In genomic region chr10:132433671-132434340, GRCh38 we compare ENCODE assay signal across 17 cellular contexts. TPM values are rescaled to one million over a fixed set of nuclear protein-coding genes. Genes with fewer than 3 reads are reported as not detected.
DNase-seq lines count a peak whose midpoint lies in the region; ATAC-seq and TF ChIP-seq lines count a peak whose summit lies in the region.
"Had no signal": no experiment of that assay in that cellular context is flagged by ENCODE, and none has a peak within 500 bp of the region (broad histone marks: within the 10 kb centered on the region; RNA-seq: fewer than 3 reads in every experiment).

No MANE protein-coding gene starts in this region.

- H3K36me3 Mint-ChIP-seq in MCF 10A (ENCODE audit: insufficient read depth, unreplicated experiment) (no peaks in the 10 kb centered on the region), HFFc6 (ENCODE audit: low read depth) (no peaks in the 10 kb centered on the region)
- H3K36me3 Mint-ChIP-seq in activated naive CD8-positive, alpha-beta T cell treated with anti-CD3 and anti-CD28 coated beads, Interleukin-2, amount 10 ng/mL, durations not matched to agents 7 days and 5 days: no peaks in the 10 kb centered on the region
- H3K36me3 Mint-ChIP-seq: stimulated activated memory B cell treated with anti-CD40 and anti-IgM and Interleukin-4, amounts not matched to agents 10 μg/mL and 1 μg/mL and 100 μg/mL, for 72 hours had no signal

- no peaks in the 10 kb centered on the region for H3K79me2 ChIP-seq in mammary epithelial cell (ENCODE audit: insufficient read depth, low read length)

- peaks cover 4% of the 10 kb centered on the region for H3K79me1 ChIP-seq in neuronal stem cell (ENCODE audit: low read depth, low read length)

- POLR2A ChIA-PET in MCF 10A (lab: Yijun Ruan, JAX): no interaction called here
- POLR2A ChIA-PET in activated naive CD8-positive, alpha-beta T cell treated with anti-CD3 and anti-CD28 coated beads, Interleukin-2, amount 10 ng/mL, durations not matched to agents 7 days and 5 days (lab: Charles Lee): interaction anchor here (0.8 to 1.0 kb wide), 2 partner anchors 10 to 16 kb away, joined by 3 read pairs; no protein-coding TSS in a partner anchor

- H2AK5ac ChIP-seq in neuronal stem cell (ENCODE audit: low read depth, low read length): peak overlapping the region; percentile 81

- H3K9me3 Mint-ChIP-seq in MCF 10A (ENCODE audit: unreplicated experiment): no peaks in the 10 kb centered on the region
- H3K9me3 Mint-ChIP-seq in activated naive CD8-positive, alpha-beta T cell treated with anti-CD3 and anti-CD28 coated beads, Interleukin-2, amount 10 ng/mL, durations not matched to agents 7 days and 5 days: no peaks in the 10 kb centered on the region
- H3K9me3 Mint-ChIP-seq in HFFc6: no peaks in the 10 kb centered on the region
- H3K9me3 Mint-ChIP-seq: stimulated activated memory B cell treated with anti-CD40 and anti-IgM and Interleukin-4, amounts not matched to agents 10 μg/mL and 1 μg/mL and 100 μg/mL, for 72 hours had no signal

- no peak overlapping the region for H3K27ac Mint-ChIP-seq in MCF 10A (ENCODE audit: low read depth, unreplicated experiment)
- peak overlapping the region; percentile 56 for H3K27ac Mint-ChIP-seq in activated naive CD8-positive, alpha-beta T cell treated with anti-CD3 and anti-CD28 coated beads, Interleukin-2, amount 10 ng/mL, durations not matched to agents 7 days and 5 days
- no peak overlapping the region for H3K27ac Mint-ChIP-seq in HFFc6
- H3K27ac Mint-ChIP-seq: stimulated activated memory B cell treated with anti-CD40 and anti-IgM and Interleukin-4, amounts not matched to agents 10 μg/mL and 1 μg/mL and 100 μg/mL, for 72 hours had no signal

- H3K27ac ChIP-seq in mammary epithelial cell (ENCODE audit: insufficient read depth, low read depth, low read length): no peak overlapping the region
- peak overlapping the region; percentile 26 for H3K27ac ChIP-seq in KOPT-K1 (ENCODE audit: low read depth, low read length, poor library complexity, severe bottlenecking)
- no peak overlapping the region for H3K27ac ChIP-seq in neuronal stem cell (replicated peaks; ENCODE audit: low read length)
- H3K27ac ChIP-seq in Peyer's patch: no peak overlapping the region
- H3K27ac ChIP-seq: body of pancreas, left ventricle myocardium inferior, SK-N-MC, tibial nerve had no signal

- H3K23ac ChIP-seq in neuronal stem cell (ENCODE audit: low read depth, low read length, poor library complexity): peak overlapping the region; percentile 93

- H3K9me3 ChIP-seq in mammary epithelial cell (replicated peaks; ENCODE audit: insufficient read depth, low read length) (no peaks in the 10 kb centered on the region), KOPT-K1 (ENCODE audit: insufficient read depth, low read length, poor library complexity, severe bottlenecking) (no peaks in the 10 kb centered on the region), neuronal stem cell (replicated peaks in 1 of 2; ENCODE audit: control insufficient read depth in 2 of 2, insufficient read depth in 1 of 2, low read depth in 1 of 2, low read length in 2 of 2) (no peaks in the 10 kb centered on the region), Peyer's patch (no peaks in the 10 kb centered on the region)
- H3K9me3 ChIP-seq: body of pancreas, left ventricle myocardium inferior, tibial nerve had no signal

- H3K9ac ChIP-seq in mammary epithelial cell (ENCODE audit: insufficient read depth, low read length) (no peak overlapping the region), neuronal stem cell (ENCODE audit: low read depth, low read length, poor library complexity) (no peak overlapping the region)

- peak overlapping the region; percentile 89 for H2BK15ac ChIP-seq in neuronal stem cell (ENCODE audit: low read length)

- H3K14ac ChIP-seq in neuronal stem cell (ENCODE audit: low read length): peak overlapping the region; percentile 71

- H2BK5ac ChIP-seq in neuronal stem cell (ENCODE audit: low read length): no peak overlapping the region

- H2BK120ac ChIP-seq in neuronal stem cell (ENCODE audit: low read depth, low read length): no peak overlapping the region

- DNase-seq in mammary epithelial cell: no peak
- DNase-seq in MCF 10A (ENCODE audit: unreplicated experiment): no peak
- DNase-seq in activated naive CD8-positive, alpha-beta T cell treated with anti-CD3 and anti-CD28 coated beads, Interleukin-2, amount 10 ng/mL, durations not matched to agents 7 days and 5 days: no peak
- DNase-seq in neuronal stem cell (ENCODE audit: low spot score): no peak
- no peak for DNase-seq in Peyer's patch
- DNase-seq in NCI-H1417 treated with DMSO at 0.1 percent for 48 hours (lab: John Stamatoyannopoulos, UW): no peak
- DNase-seq in HFFc6: no peak
- DNase-seq: NCI-H1694, NCI-H774, occipital lobe, retina had no signal

- 93% methylated on average over 19 of the region's 21 CpGs for WGBS in mammary epithelial cell (ENCODE audit: low coverage, missing lambda C conversion rate)
- no CpG with 5 or more reads among the region's 21 CpGs for WGBS in neuronal stem cell (ENCODE audit: extremely low coverage in 2 of 2, insufficient read length in 2 of 2, insufficient replicate concordance in 1 of 2), 2 donors

- intact Hi-C loops in mammary epithelial cell (cut with micrococcal nuclease): no loop called here
- intact Hi-C loops in MCF 10A (cut with micrococcal nuclease): no loop called here

- H3K27me3 ChIP-seq in mammary epithelial cell (ENCODE audit: insufficient read depth, low read length) (no peaks in the 10 kb centered on the region), neuronal stem cell (ENCODE audit: control insufficient read depth in 3 of 3, insufficient read depth in 3 of 3, low read depth in 1 of 3, low read length in 3 of 3) (no peaks in the 10 kb centered on the region), Peyer's patch (no peaks in the 10 kb centered on the region)
- H3K27me3 ChIP-seq: body of pancreas, tibial nerve had no signal

- H3K4me3 Mint-ChIP-seq in MCF 10A (ENCODE audit: unreplicated experiment) (no peak overlapping the region), HFFc6 (no peak overlapping the region)
- H3K4me3 Mint-ChIP-seq in activated naive CD8-positive, alpha-beta T cell treated with anti-CD3 and anti-CD28 coated beads, Interleukin-2, amount 10 ng/mL, durations not matched to agents 7 days and 5 days: no peak overlapping the region

- H4K8ac ChIP-seq in neuronal stem cell (ENCODE audit: low read depth, low read length): no peak overlapping the region

- H3K4me1 ChIP-seq in mammary epithelial cell (ENCODE audit: insufficient read depth, low read length): no peaks in the 10 kb centered on the region
- H3K4me1 ChIP-seq in neuronal stem cell (ENCODE audit: control insufficient read depth in 2 of 2, insufficient read depth in 1 of 2, low read depth in 1 of 2, low read length in 2 of 2): peaks cover 0 to 9% of the 10 kb centered on the region in 2 donors
- peaks cover 0 to 5% (median 0%) of the 10 kb centered on the region in 4 donors for H3K4me1 ChIP-seq in Peyer's patch

- H4K20me1 ChIP-seq in mammary epithelial cell (ENCODE audit: insufficient read depth, low read length): no peaks in the 10 kb centered on the region

- H3K4me1 Mint-ChIP-seq in MCF 10A (ENCODE audit: insufficient read depth, unreplicated experiment) (no peaks in the 10 kb centered on the region), HFFc6 (ENCODE audit: low read depth) (no peaks in the 10 kb centered on the region)
- peaks cover 10% of the 10 kb centered on the region for H3K4me1 Mint-ChIP-seq in activated naive CD8-positive, alpha-beta T cell treated with anti-CD3 and anti-CD28 coated beads, Interleukin-2, amount 10 ng/mL, durations not matched to agents 7 days and 5 days

- dilution Hi-C loops in mammary epithelial cell (cut with HindIII; ENCODE audit: low sequenced_read_pairs): no loop called here

- H3K4ac ChIP-seq in neuronal stem cell (ENCODE audit: low read length): no peak overlapping the region

- no peak overlapping the region for H4K91ac ChIP-seq in neuronal stem cell (ENCODE audit: low read depth, low read length, poor library complexity)

- CTCF ChIA-PET in mammary epithelial cell (lab: Charles Lee; ENCODE audit: low non-redundant PET): no interaction called here
- CTCF ChIA-PET in MCF 10A (lab: Yijun Ruan, JAX): no interaction called here

- H2BK12ac ChIP-seq in neuronal stem cell (ENCODE audit: low read length): peak overlapping the region; percentile 22

- in situ Hi-C loops in mammary epithelial cell (cut with MboI; ENCODE audit: low sequenced_read_pairs in 2 of 2): no loop called here

- ATAC-seq in activated naive CD8-positive, alpha-beta T cell treated with anti-CD3 and anti-CD28 coated beads, Interleukin-2, amount 10 ng/mL, durations not matched to agents 7 days and 5 days (ENCODE audit: low read depth): no peak

- H3K4me2 ChIP-seq in mammary epithelial cell (ENCODE audit: insufficient read depth, low read depth, low read length): no peak overlapping the region
- no peak overlapping the region for H3K4me2 ChIP-seq in neuronal stem cell (ENCODE audit: insufficient read depth, low read length, poor library complexity, severe bottlenecking)

- H3K36me3 ChIP-seq in mammary epithelial cell (ENCODE audit: insufficient read depth, low read length) (no peaks in the 10 kb centered on the region), KOPT-K1 (ENCODE audit: insufficient read depth, low read length) (no peaks in the 10 kb centered on the region), neuronal stem cell (replicated peaks in 1 of 2; ENCODE audit: control insufficient read depth in 2 of 2, insufficient read depth in 2 of 2, low read length in 2 of 2) (no peaks in the 10 kb centered on the region), Peyer's patch (no peaks in the 10 kb centered on the region)
- H3K36me3 ChIP-seq: left ventricle myocardium inferior, tibial nerve had no signal

- BruUV-seq in mammary epithelial cell (replicated peaks; lab: Mats Ljungman, UMichigan): no TSS peak
- BruUV-seq in MCF 10A (replicated peaks; lab: Mats Ljungman, UMichigan): no TSS peak

- no peak for TF ChIP-seq POLR2A in Peyer's patch (IDR thresholded peaks at IDR 0.05)

- H2AFZ ChIP-seq in mammary epithelial cell (ENCODE audit: low read depth, low read length) (peak overlapping the region; percentile 23), neuronal stem cell (ENCODE audit: low read length) (peak overlapping the region; percentile 11)

- TF ChIP-seq CTCF in mammary epithelial cell (conservative IDR thresholded peaks at IDR 0.05 in 1 of 2, IDR thresholded peaks at IDR 0.05 in 1 of 2; ENCODE audit: extremely low read depth in 1 of 2, insufficient read depth in 1 of 2, low read depth in 1 of 2, low read length in 2 of 2) (no peak), MCF 10A (IDR thresholded peaks at IDR 0.05; ENCODE audit: unreplicated experiment) (no peak), Peyer's patch (IDR thresholded peaks at IDR 0.05) (no peak), HFFc6 (IDR thresholded peaks at IDR 0.05) (no peak)

- H3K4me3 ChIP-seq in mammary epithelial cell (replicated peaks in 1 of 3; ENCODE audit: insufficient read depth in 1 of 3, low read depth in 2 of 3, low read length in 3 of 3): no peak overlapping the region
- H3K4me3 ChIP-seq in neuronal stem cell (ENCODE audit: low read length in 2 of 2): no peak overlapping the region
- no peak overlapping the region for H3K4me3 ChIP-seq in Peyer's patch
- H3K4me3 ChIP-seq: body of pancreas, left ventricle myocardium inferior, SK-N-MC, tibial nerve had no signal

- H3K18ac ChIP-seq in neuronal stem cell (ENCODE audit: low read length): peak overlapping the region; percentile 91

- H3K27me3 Mint-ChIP-seq in MCF 10A (ENCODE audit: insufficient read depth, unreplicated experiment) (no peaks in the 10 kb centered on the region), HFFc6 (ENCODE audit: insufficient read depth) (no peaks in the 10 kb centered on the region; the same call in 1 of the 2 replicates)
- H3K27me3 Mint-ChIP-seq in activated naive CD8-positive, alpha-beta T cell treated with anti-CD3 and anti-CD28 coated beads, Interleukin-2, amount 10 ng/mL, durations not matched to agents 7 days and 5 days: no peaks in the 10 kb centered on the region
- H3K27me3 Mint-ChIP-seq: stimulated activated memory B cell treated with anti-CD40 and anti-IgM and Interleukin-4, amounts not matched to agents 10 μg/mL and 1 μg/mL and 100 μg/mL, for 72 hours had no signal

RNA-seq across cellular contexts. Expression of gene PWWP2B, which starts 36.8 kb away (rescaled TPM):
- total RNA-seq in mammary epithelial cell: 10 to 100 TPM; 10.7 to 12.3 TPM
- 4.3 TPM for polyA plus RNA-seq in mammary epithelial cell
- polyA minus RNA-seq in mammary epithelial cell: 2.8 TPM
- total RNA-seq in MCF 10A (2022): 10.0 and 13.0 TPM in 2 replicates
- 10 to 100 TPM; 16.6 to 17.1 TPM for total RNA-seq in activated naive CD8-positive, alpha-beta T cell treated with anti-CD3 and anti-CD28 coated beads, Interleukin-2, amount 10 ng/mL, durations not matched to agents 7 days and 5 days
- polyA plus RNA-seq in neuronal stem cell (2013, experiment 1 of 2): 2.1 TPM
- 2.0 TPM for polyA plus RNA-seq in neuronal stem cell (2013, experiment 2 of 2)
- 10 to 100 TPM; 11.4 to 19.2 (median 15.1) TPM for total RNA-seq in Peyer's patch
- 1 to 10 TPM; 4.1 to 6.3 (median 4.7) TPM for total RNA-seq in HFFc6 (2021; fragmentation: NEBNext Ultra II Directional; extraction: Animal tissue kit (Norgen Biotek cat#: 25700))
